ENCODE assay signal across 18 cellular contexts in the genomic region with DNA sequence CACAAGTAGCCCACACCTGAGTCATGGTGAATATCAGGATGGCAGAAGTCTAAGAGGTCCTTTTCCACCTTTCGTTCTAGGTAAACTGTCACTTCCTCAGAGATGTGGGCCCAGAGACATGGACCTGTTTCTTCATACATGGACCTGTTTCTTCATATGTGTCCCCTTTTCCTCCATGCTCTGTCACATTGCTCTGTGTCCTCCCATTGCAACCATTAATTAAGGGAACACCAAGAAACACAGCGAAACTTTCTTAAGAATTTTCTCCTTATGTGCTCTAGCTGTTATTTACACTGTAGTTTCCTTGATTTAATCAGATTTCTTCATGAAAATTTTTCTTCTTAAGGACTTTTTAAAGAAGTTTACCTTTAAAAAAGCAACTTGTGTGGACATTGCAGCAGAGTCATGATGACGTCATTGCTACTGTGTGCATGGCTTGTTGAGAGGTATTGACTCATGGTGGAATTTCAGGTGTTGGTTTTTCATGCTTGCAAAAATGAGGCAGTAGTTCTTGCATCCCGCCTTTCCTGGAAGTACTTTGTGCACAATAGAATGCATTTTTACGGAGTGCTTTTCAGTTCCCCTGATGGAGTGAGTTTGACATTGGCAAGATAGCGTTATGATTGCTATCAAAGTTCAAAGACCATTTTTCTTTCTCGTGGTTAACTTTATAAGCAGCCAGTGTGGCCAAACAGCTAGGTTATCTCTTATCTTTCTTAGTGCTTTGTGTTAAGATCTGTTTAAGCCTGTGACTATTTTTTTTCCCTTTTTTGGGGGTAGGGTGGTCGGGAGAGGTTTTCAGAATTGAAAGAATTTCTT. TPM values are rescaled to one million over a fixed set of nuclear protein-coding genes. Genes with fewer than 3 reads are reported as not detected.
DNase-seq lines count a peak whose midpoint lies in the region; ATAC-seq, FAIRE-seq and TF ChIP-seq lines count a peak whose summit lies in the region.
"Had no signal": no experiment of that assay in that cellular context is flagged by ENCODE, and none has a peak within 500 bp of the region (broad histone marks: within the 10 kb centered on the region; RNA-seq: fewer than 3 reads in every experiment).

No MANE protein-coding gene starts in this region.

- ATAC-seq in HCT116 (peak; percentile 56), GM21619 (IDR thresholded peaks at IDR 0.05; ENCODE audit: unreplicated experiment) (no peak)
- ATAC-seq in activated T-helper 17 cell treated with anti-CD3 and anti-CD28 coated beads, Interleukin-2, amount 50 U/mL, for 72 hours (replicated peaks): peak; percentile 50

- CTCF ChIA-PET in HCT116 (lab: Charles Lee): no interaction called here
- CTCF ChIA-PET in CD8-positive, alpha-beta memory T cell (lab: Charles Lee): interaction anchor here (0.7 kb wide), 1 partner anchor 8 kb away, joined by 3 read pairs; no protein-coding TSS in a partner anchor

- H3K4me1 Mint-ChIP-seq in activated T-helper 17 cell treated with anti-CD3 and anti-CD28 coated beads, Interleukin-2, amount 50 U/mL, for 72 hours: peaks cover 5% of the 10 kb centered on the region
- H3K4me1 Mint-ChIP-seq in CD8-positive, alpha-beta memory T cell: peaks cover 16 to 39% (median 21%) of the 10 kb centered on the region in 3 donors

- H3K36me3 ChIP-seq in HCT116 (ENCODE audit: control insufficient read depth in 1 of 2, insufficient read depth in 2 of 2, low read length in 2 of 2): no peaks in the 10 kb centered on the region
- H3K36me3 ChIP-seq in CD8-positive, alpha-beta memory T cell (ENCODE audit: insufficient read depth, low read length): no peaks in the 10 kb centered on the region
- H3K36me3 ChIP-seq: esophagus muscularis mucosa, neutrophil had no signal

- H3K4me3 Mint-ChIP-seq in activated T-helper 17 cell treated with anti-CD3 and anti-CD28 coated beads, Interleukin-2, amount 50 U/mL, for 72 hours: no peak overlapping the region
- H3K4me3 Mint-ChIP-seq in CD8-positive, alpha-beta memory T cell: peak overlapping the region in 2 of 7 donors; percentile 3 to 4
- H3K4me3 Mint-ChIP-seq: activated T-cell treated with anti-CD3 and anti-CD28 coated beads, Interleukin-2, amount 50 U/mL, for 24 hours had no signal

- no TSS peak for BruUV-seq in HCT116 (replicated peaks; lab: Mats Ljungman, UMichigan)

- no peak overlapping the region for H3K27ac ChIP-seq in HCT116 (ENCODE audit: low read depth, low read length)
- no peak overlapping the region for H3K27ac ChIP-seq in CD8-positive, alpha-beta memory T cell (ENCODE audit: low read depth, low read length)
- H3K27ac ChIP-seq: esophagus muscularis mucosa, neutrophil had no signal

- peaks cover 5% of the 10 kb centered on the region for H3K27me3 Mint-ChIP-seq in activated T-helper 17 cell treated with anti-CD3 and anti-CD28 coated beads, Interleukin-2, amount 50 U/mL, for 72 hours
- H3K27me3 Mint-ChIP-seq in CD8-positive, alpha-beta memory T cell: peaks cover 7 to 29% of the 10 kb centered on the region in 2 donors

- no peak for TF ChIP-seq CTCF in HCT116 (IDR thresholded peaks at IDR 0.05 in 2 of 3, conservative IDR thresholded peaks at IDR 0.05 in 1 of 3; ENCODE audit: borderline replicate concordance in 1 of 3, insufficient read depth in 1 of 3, low read depth in 2 of 3, low read length in 2 of 3)

- H3K9me3 ChIP-seq in HCT116 (ENCODE audit: control insufficient read depth in 1 of 2, insufficient read depth in 1 of 2, low read depth in 1 of 2, low read length in 2 of 2): no peaks in the 10 kb centered on the region
- no peaks in the 10 kb centered on the region for H3K9me3 ChIP-seq in CD8-positive, alpha-beta memory T cell (ENCODE audit: low read length)
- H3K9me3 ChIP-seq: esophagus muscularis mucosa, neutrophil had no signal

- no peaks in the 10 kb centered on the region for H3K36me3 Mint-ChIP-seq in activated T-helper 17 cell treated with anti-CD3 and anti-CD28 coated beads, Interleukin-2, amount 50 U/mL, for 72 hours (ENCODE audit: low read depth)
- no peaks in the 10 kb centered on the region for H3K36me3 Mint-ChIP-seq in CD8-positive, alpha-beta memory T cell

- no peak overlapping the region for H3K27ac Mint-ChIP-seq in activated T-helper 17 cell treated with anti-CD3 and anti-CD28 coated beads, Interleukin-2, amount 50 U/mL, for 72 hours
- H3K27ac Mint-ChIP-seq in CD8-positive, alpha-beta memory T cell: peak overlapping the region in 1 of 8 donors; percentile 44
- H3K27ac Mint-ChIP-seq: activated T-cell treated with anti-CD3 and anti-CD28 coated beads, Interleukin-2, amount 50 U/mL, for 24 hours had no signal

- DNase-seq in A172 (ENCODE audit: low spot score) (peak; percentile 39), HCT116 (ENCODE audit: low read depth, low spot score) (peak; percentile 51), iris pigment epithelial cell (ENCODE audit: low read depth) (peak; percentile 3), frontal cortex (ENCODE audit: low spot score in 2 of 2) (no peak), GM19239 (ENCODE audit: insufficient read length, low spot score) (no peak)
- no peak for DNase-seq in CD8-positive, alpha-beta memory T cell
- DNase-seq: activated T-cell treated with anti-CD3 and anti-CD28 coated beads, Interleukin-2, amount 50 U/mL, for 24 hours; amniotic stem cell; HCEC 1CT; NCI-H2081; NCI-H774; SIG-M5; stimulated activated naive CD4-positive, alpha-beta T cell; T-helper 9 cell had no signal

- FAIRE-seq in frontal cortex (lab: Jason Lieb, UNC) (no peak), GM19239 (lab: Jason Lieb, UNC) (no peak)

- POLR2A ChIA-PET in HCT116 (lab: Charles Lee): no interaction called here
- POLR2A ChIA-PET in CD8-positive, alpha-beta memory T cell (lab: Charles Lee): interaction anchor here (0.8 kb wide), 1 partner anchor 26 kb away, joined by 3 read pairs; no protein-coding TSS in a partner anchor

- no peak overlapping the region for H3K9ac ChIP-seq in HCT116 (ENCODE audit: low read length)

- no peak overlapping the region for H3K4me3 ChIP-seq in HCT116 (replicated peaks in 1 of 2; ENCODE audit: low read depth in 1 of 2, low read length in 2 of 2)
- no peak overlapping the region for H3K4me3 ChIP-seq in CD8-positive, alpha-beta memory T cell (ENCODE audit: low read length)
- H3K4me3 ChIP-seq: esophagus muscularis mucosa had no signal

- intact Hi-C loops in HCT116 (cut with micrococcal nuclease): no loop called here

- no peak for TF ChIP-seq POLR2A in HCT116 (IDR thresholded peaks at IDR 0.05; ENCODE audit: borderline replicate concordance, extremely low read depth, insufficient read depth, insufficient read length)

- H3K79me2 ChIP-seq in HCT116 (ENCODE audit: insufficient read depth, low read length): no peaks in the 10 kb centered on the region

- H3K27me3 ChIP-seq in HCT116 (ENCODE audit: insufficient read depth, low read length): peaks cover 80% of the 10 kb centered on the region
- no peaks in the 10 kb centered on the region for H3K27me3 ChIP-seq in CD8-positive, alpha-beta memory T cell (ENCODE audit: insufficient read depth, low read length, poor library complexity, severe bottlenecking)
- H3K27me3 ChIP-seq: esophagus muscularis mucosa had no signal

- no peaks in the 10 kb centered on the region for H4K20me1 ChIP-seq in HCT116 (ENCODE audit: insufficient read depth)

- H2AFZ ChIP-seq in HCT116 (ENCODE audit: low read depth, low read length, poor library complexity, severe bottlenecking): peak overlapping the region; percentile 44

- H3K9me2 ChIP-seq in HCT116 (ENCODE audit: insufficient read depth): no peaks in the 10 kb centered on the region

- peak overlapping the region; percentile 32 for H3K4me2 ChIP-seq in HCT116 (ENCODE audit: low read length)

- RAD21 ChIA-PET in HCT116 (lab: Charles Lee; ENCODE audit: low non-redundant PET in 1 of 2, low total read pairs in 2 of 2, uncharacterized antibody in 2 of 2, unreplicated experiment in 2 of 2): no interaction called here

- TF ChIP-seq RAD21 in HCT116 (IDR thresholded peaks at IDR 0.05; ENCODE audit: low read depth): no peak

- H3K9me3 Mint-ChIP-seq in activated T-helper 17 cell treated with anti-CD3 and anti-CD28 coated beads, Interleukin-2, amount 50 U/mL, for 72 hours: peaks cover 3% of the 10 kb centered on the region
- H3K9me3 Mint-ChIP-seq in CD8-positive, alpha-beta memory T cell: no peaks in the 10 kb centered on the region
- H3K9me3 Mint-ChIP-seq: activated T-cell treated with anti-CD3 and anti-CD28 coated beads, Interleukin-2, amount 50 U/mL, for 24 hours had no signal

- H3K4me1 ChIP-seq in HCT116 (ENCODE audit: control insufficient read depth in 1 of 2, insufficient read depth in 2 of 2, low read length in 2 of 2): peaks cover 0 to 8% of the 10 kb centered on the region in 2 experiments; a peak in 2 of 4 replicates
- H3K4me1 ChIP-seq in CD8-positive, alpha-beta memory T cell (ENCODE audit: insufficient read depth, low read length): peaks cover 11% of the 10 kb centered on the region
- H3K4me1 ChIP-seq: esophagus muscularis mucosa had no signal

TF ChIP-seq in HCT116, 20 proteins besides CTCF, POLR2A, EP300 and RAD21 (continues in another document):
- TF ChIP-seq SP1 (IDR thresholded peaks at IDR 0.05; ENCODE audit: low read depth): peak; percentile 42; the same call in 1 of the 2 replicates
- no peak for TF ChIP-seq SRF (IDR thresholded peaks at IDR 0.05; ENCODE audit: low read depth)
- TF ChIP-seq CBX3 (IDR thresholded peaks at IDR 0.05; ENCODE audit: low read depth): no peak
- TF ChIP-seq EGR1 (IDR thresholded peaks at IDR 0.05; ENCODE audit: low read depth): no peak
- TF ChIP-seq, protein P1, sequence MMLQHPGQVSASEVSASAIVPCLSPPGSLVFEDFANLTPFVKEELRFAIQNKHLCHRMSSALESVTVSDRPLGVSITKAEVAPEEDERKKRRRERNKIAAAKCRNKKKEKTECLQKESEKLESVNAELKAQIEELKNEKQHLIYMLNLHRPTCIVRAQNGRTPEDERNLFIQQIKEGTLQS (IDR thresholded peaks at IDR 0.05): peak; percentile 35; the same call in 1 of the 2 replicates
- TF ChIP-seq FOSL1 (IDR thresholded peaks at IDR 0.05; ENCODE audit: low read depth): peak; percentile 59
- peak; percentile 66 for TF ChIP-seq CEBPB (IDR thresholded peaks at IDR 0.05; ENCODE audit: low read depth)
- TF ChIP-seq ELF1 (IDR thresholded peaks at IDR 0.05; ENCODE audit: borderline replicate concordance, low read depth): no peak
- no peak; the same call in 1 of the 2 replicates for TF ChIP-seq JUND (IDR thresholded peaks at IDR 0.05)

RNA-seq across cellular contexts. Expression of a gene that starts 37.7 kb away (rescaled TPM):
- 0.74 and 0.83 TPM in 2 replicates for total RNA-seq in A172 (2014; rRNA removed; shearing (Covaris generic))
- 0.91 TPM for total RNA-seq in HCT116 (2021; ENCODE audit: unreplicated experiment)
- polyA plus RNA-seq in HCT116 (2012): 0.42 and 0.92 TPM in 2 replicates
- total RNA-seq in activated T-helper 17 cell treated with anti-CD3 and anti-CD28 coated beads, Interleukin-2, amount 50 U/mL, for 72 hours: 1 to 10 TPM; 1.3 to 2.2 TPM
- under 1 TPM in 1 of 2 experiments, not detected in 1; 0.07 TPM for total RNA-seq in CD8-positive, alpha-beta memory T cell
- polyA plus RNA-seq in CD8-positive, alpha-beta memory T cell: not detected
- 1.2 TPM for total RNA-seq in frontal cortex

RNA-seq across cellular contexts. Expression of a gene that starts 53.1 kb away (rescaled TPM):
- 4.8 and 6.2 TPM in 2 replicates for total RNA-seq in A172 (2014; rRNA removed; shearing (Covaris generic))
- total RNA-seq in HCT116 (2021; ENCODE audit: unreplicated experiment) (12.0 TPM), frontal cortex (1.2 TPM)
- polyA plus RNA-seq in HCT116 (2012): 12.5 and 13.1 TPM in 2 replicates
- 10 to 100 TPM; 10.1 to 19.1 TPM for total RNA-seq in activated T-helper 17 cell treated with anti-CD3 and anti-CD28 coated beads, Interleukin-2, amount 50 U/mL, for 72 hours
- total RNA-seq in CD8-positive, alpha-beta memory T cell: 10 to 100 TPM; 12.8 to 13.1 TPM
- polyA plus RNA-seq in CD8-positive, alpha-beta memory T cell: 23.1 TPM

Comparison
In these comparisons a context has a peak if more than half of its experiments do, and no peak if none do; other contexts are left out.
1. DNase-seq: peak in A172 (single experiment), HCT116 (single experiment) and iris pigment epithelial cell (single experiment); none in CD8-positive, alpha-beta memory T cell (0 of 5), frontal cortex (0 of 2) and GM19239 (single experiment).